ENCODE assay signal across 8 cellular contexts in the genomic region with DNA sequence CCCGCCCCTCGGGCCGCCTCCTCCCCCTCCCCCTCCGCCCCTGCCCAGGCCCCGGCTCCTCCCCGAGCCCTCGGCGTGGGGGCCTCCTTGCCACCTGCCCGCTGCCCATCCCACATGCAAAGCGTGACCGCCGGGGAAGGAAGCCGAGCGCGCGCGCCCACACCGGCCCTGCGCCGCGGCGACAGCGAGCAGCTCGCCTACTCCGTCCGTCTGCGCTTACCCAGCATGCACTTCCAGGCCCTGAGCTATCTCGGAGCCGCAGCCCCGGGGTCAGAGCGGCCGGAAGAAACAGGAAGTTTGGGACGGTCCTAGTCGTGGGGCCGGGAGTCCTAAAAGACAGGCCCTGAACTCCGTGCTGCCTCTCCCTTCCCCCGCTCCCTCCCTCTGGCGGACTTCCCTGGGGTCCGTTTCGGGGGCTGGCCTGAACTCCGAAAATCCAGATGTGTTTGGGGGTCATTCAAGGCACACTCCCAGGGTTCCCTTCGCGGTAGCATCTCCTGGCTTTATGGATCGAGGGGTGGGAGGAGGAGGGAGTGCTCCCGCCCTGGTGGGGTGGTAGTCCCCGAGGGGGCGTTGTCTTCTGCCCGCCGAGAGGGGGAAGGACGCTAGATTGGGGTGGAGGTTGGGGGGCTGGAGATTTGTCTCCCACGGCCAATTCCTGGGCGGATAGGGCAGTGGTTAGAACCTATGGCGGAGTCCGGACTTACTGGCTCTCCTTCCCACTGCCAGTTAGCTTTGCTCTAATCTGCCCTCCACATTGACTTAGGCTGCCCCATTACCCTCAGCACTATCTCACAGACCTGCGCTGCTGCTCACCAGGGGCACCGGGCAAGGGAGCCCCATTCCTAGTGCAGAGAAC. TPM values are rescaled to one million over a fixed set of nuclear protein-coding genes. Genes with fewer than 3 reads are reported as not detected.
DNase-seq lines count a peak whose midpoint lies in the region; ATAC-seq, FAIRE-seq and TF ChIP-seq lines count a peak whose summit lies in the region.

No MANE protein-coding gene starts in this region.

- no peaks in the 10 kb centered on the region for H3K9me3 ChIP-seq in BE2C
- no peaks in the 10 kb centered on the region for H3K9me3 ChIP-seq in neutrophil

- DNase-seq in BE2C (peak; percentile 66), NCI-H226 (peak; percentile 33), frontal cortex (ENCODE audit: low spot score in 2 of 2) (peak; percentile 58), GOT3 (lab: John Stamatoyannopoulos, UW) (no peak)
- DNase-seq in activated CD8-positive, alpha-beta memory T cell treated with anti-CD3 and anti-CD28 coated beads, Interleukin-2, amount 50 U/mL, for 48 hours, result peak; percentile 74

- peak overlapping the region; percentile 51 for H3K4me3 ChIP-seq in BE2C (ENCODE audit: low read depth, low read length)
- H3K4me3 ChIP-seq in neutrophil (ENCODE audit: low read depth in 1 of 2, low read length in 1 of 2), result peak overlapping the region; percentile 60 to 63

- H3K27ac ChIP-seq in neutrophil, result peak overlapping the region; percentile 92

- H3K27me3 ChIP-seq in BE2C (no peaks in the 10 kb centered on the region), neutrophil (no peaks in the 10 kb centered on the region)

- FAIRE-seq in frontal cortex (lab: Jason Lieb, UNC), result no peak

- TF ChIP-seq CTCF in BE2C (IDR thresholded peaks at IDR 0.05; ENCODE audit: low read depth, low read length) (no peak), neutrophil (IDR thresholded peaks at IDR 0.05) (peak; percentile 16)

- H3K36me3 ChIP-seq in BE2C (no peaks in the 10 kb centered on the region), neutrophil (no peaks in the 10 kb centered on the region)

- ATAC-seq in GM18520 (IDR thresholded peaks at IDR 0.05; ENCODE audit: unreplicated experiment), result peak; percentile 69
- peak; percentile 62 for ATAC-seq in HG02943 (IDR thresholded peaks at IDR 0.05; ENCODE audit: low read depth, unreplicated experiment)

- H3K4me1 ChIP-seq in BE2C (no peaks in the 10 kb centered on the region; the same call in 1 of the 2 replicates), neutrophil (ENCODE audit: control insufficient read depth in 1 of 2, insufficient read depth in 1 of 2, low read depth in 1 of 2, low read length in 1 of 2) (peaks cover 43 to 46% of the 10 kb centered on the region in 2 experiments)

RNA-seq across cellular contexts. Expression of a gene that starts 25.0 kb away (rescaled TPM):
- 4.8 TPM for polyA plus RNA-seq in BE2C (2012; ENCODE audit: insufficient read depth, insufficient read length, low read depth)
- total RNA-seq in frontal cortex, result 2.0 TPM

RNA-seq across cellular contexts. Expression of a gene that starts 51.5 kb away (rescaled TPM):
- 58.3 TPM for polyA plus RNA-seq in BE2C (2012; ENCODE audit: insufficient read depth, insufficient read length, low read depth)
- total RNA-seq in frontal cortex, result 11.0 TPM
